26 cellular contexts compared by ENCODE assay signal in the genomic region with DNA sequence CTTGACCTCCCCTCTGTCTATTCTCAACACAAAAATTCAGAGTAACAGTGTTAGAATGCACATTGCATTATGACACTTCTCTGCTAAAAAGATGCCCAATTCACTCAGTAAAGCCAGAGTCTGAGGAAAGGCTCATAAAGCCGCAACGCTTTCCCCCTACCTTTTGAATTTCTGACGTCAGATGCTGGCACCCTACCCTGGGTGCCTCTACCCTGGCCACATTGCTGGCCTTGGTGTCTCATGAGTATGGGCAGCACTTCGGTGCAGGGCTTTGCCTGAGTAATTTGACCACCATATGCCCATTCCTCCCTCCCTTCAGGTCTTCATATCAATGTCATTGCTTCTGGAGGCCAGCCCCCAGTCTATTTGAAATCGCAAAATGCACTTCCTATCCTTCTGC.
A peak's percentile ranks its signal among the peaks of the same experiment; 100 is the strongest.
DNase-seq lines count a peak whose midpoint lies in the region; ATAC-seq, FAIRE-seq and TF ChIP-seq lines count a peak whose summit lies in the region.
"Had no signal": no experiment of that assay in that cellular context is flagged by ENCODE, and none has a peak within 500 bp of the region (broad histone marks: within the 10 kb centered on the region; RNA-seq: fewer than 3 reads in every experiment).

No MANE protein-coding gene starts in this region.

- TF ChIP-seq RAD21 in A549 (conservative IDR thresholded peaks at IDR 0.05 in 1 of 2, IDR thresholded peaks at IDR 0.05 in 1 of 2) = no peak

- no peak overlapping the region for H2BK120ac ChIP-seq in neuronal stem cell (ENCODE audit: low read depth, low read length)

- no peaks in the 10 kb centered on the region for H3K27me3 ChIP-seq in neuronal stem cell (ENCODE audit: control insufficient read depth in 3 of 3, insufficient read depth in 3 of 3, low read depth in 1 of 3, low read length in 3 of 3)

- H3K4me3 Mint-ChIP-seq in chondrocyte (ENCODE audit: unreplicated experiment) (no peak overlapping the region), mesothelial cell of epicardium (no peak overlapping the region)
- H3K4me3 Mint-ChIP-seq: GM23338 had no signal

- H2AFZ ChIP-seq in neuronal stem cell (ENCODE audit: low read length) = peak overlapping the region; percentile 81
- H2AFZ ChIP-seq: GM23338 had no signal

- no peaks in the 10 kb centered on the region for H3K36me3 Mint-ChIP-seq in chondrocyte (ENCODE audit: low read depth)
- H3K36me3 Mint-ChIP-seq in mesothelial cell of epicardium = no peaks in the 10 kb centered on the region
- H3K36me3 Mint-ChIP-seq: IgD-negative memory B cell had no signal

- no peak for TF ChIP-seq POLR2A in A549 (IDR thresholded peaks at IDR 0.05; ENCODE audit: low read length)

- peak overlapping the region; percentile 57 for H3K4me2 ChIP-seq in A549
- H3K4me2 ChIP-seq in neuronal stem cell (ENCODE audit: insufficient read depth, low read length, poor library complexity, severe bottlenecking) = no peak overlapping the region
- H3K4me2 ChIP-seq: KMS-11 had no signal

- no peak overlapping the region for H4K91ac ChIP-seq in neuronal stem cell (ENCODE audit: low read depth, low read length, poor library complexity)

- H3K9ac ChIP-seq in neuronal stem cell (ENCODE audit: low read depth, low read length, poor library complexity) = no peak overlapping the region
- H3K9ac ChIP-seq: KMS-11 had no signal

- ATAC-seq in A549 = no peak
- no peak for ATAC-seq in GM21786 (IDR thresholded peaks at IDR 0.05; ENCODE audit: unreplicated experiment)
- ATAC-seq: GM23338, PC-3, Right ventricle myocardium inferior had no signal

- H3K18ac ChIP-seq in neuronal stem cell (ENCODE audit: low read length) = no peak overlapping the region

- no peak for DNase-seq in A549 (ENCODE audit: low read depth in 1 of 2, low spot score in 1 of 2)
- DNase-seq in NCI-H460 (ENCODE audit: extremely low read depth, low read depth) = peak; percentile 55
- DNase-seq in chondrocyte (ENCODE audit: low spot score) = no peak
- DNase-seq in neuronal stem cell (ENCODE audit: low spot score) = no peak
- DNase-seq in NCI-H524 (lab: John Stamatoyannopoulos, UW) = no peak
- no peak for DNase-seq in mesothelial cell of epicardium (ENCODE audit: low spot score in 2 of 2, unreplicated experiment in 2 of 2)
- DNase-seq in substantia nigra (lab: John Stamatoyannopoulos, UW) = no peak
- DNase-seq: ACHN; NCI-H1092 treated with DMSO at 0.1 percent for 48 hours; NCI-H1436; NCI-H187; NCI-H2081 treated with DMSO at 0.1 percent for 48 hours; NCI-H2171 treated with DMSO at 0.1 percent for 48 hours; NCI-H345; NCI-H526; NCI-H82; NK-92 treated with Interleukin-12 subunit alpha and Interleukin-12 subunit beta, amount 100 ng/mL, for 24 hours; PC-3 had no signal

- H2BK12ac ChIP-seq in neuronal stem cell (ENCODE audit: low read length) = no peak overlapping the region

- no peak overlapping the region for H2AK5ac ChIP-seq in neuronal stem cell (ENCODE audit: low read depth, low read length)

- TF ChIP-seq EP300 in A549 (IDR thresholded peaks at IDR 0.05) = no peak

- no peak overlapping the region for H3K4ac ChIP-seq in neuronal stem cell (ENCODE audit: low read length)

- H3K79me1 ChIP-seq in neuronal stem cell (ENCODE audit: low read depth, low read length) = no peaks in the 10 kb centered on the region

- H3K9me3 ChIP-seq in A549 (no peaks in the 10 kb centered on the region), neuronal stem cell (replicated peaks in 1 of 2; ENCODE audit: control insufficient read depth in 2 of 2, insufficient read depth in 1 of 2, low read depth in 1 of 2, low read length in 2 of 2) (no peaks in the 10 kb centered on the region)
- H3K9me3 ChIP-seq: HAP-1 had no signal

- H3K4me3 ChIP-seq in A549 (no peak overlapping the region), neuronal stem cell (ENCODE audit: low read length in 2 of 2) (no peak overlapping the region)
- H3K4me3 ChIP-seq: GM23338, HAP-1 had no signal

- H3K27ac Mint-ChIP-seq in chondrocyte (ENCODE audit: unreplicated experiment) (peak overlapping the region; percentile 87), mesothelial cell of epicardium (no peak overlapping the region)
- H3K27ac Mint-ChIP-seq: GM23338, IgD-negative memory B cell had no signal

- 86% methylated on average over 5 of the region's 5 CpGs for WGBS in A549 (ENCODE audit: missing lambda C conversion rate)
- no CpG with 5 or more reads among the region's 5 CpGs for WGBS in neuronal stem cell (ENCODE audit: extremely low coverage in 2 of 2, insufficient read length in 2 of 2, insufficient replicate concordance in 1 of 2), 2 donors

- FAIRE-seq in A549 (lab: Jason Lieb, UNC) = no peak
- FAIRE-seq: G401.6 had no signal

- H3K4me1 Mint-ChIP-seq in chondrocyte (ENCODE audit: low read depth) (peaks cover 17% of the 10 kb centered on the region), mesothelial cell of epicardium (peaks cover 8% of the 10 kb centered on the region)

- no peak overlapping the region for H2BK15ac ChIP-seq in neuronal stem cell (ENCODE audit: low read length)

- H2BK5ac ChIP-seq in neuronal stem cell (ENCODE audit: low read length) = no peak overlapping the region

- H3K27ac ChIP-seq in A549 = peak overlapping the region; percentile 57 to 80; a peak in 5 of 6 replicates
- no peak overlapping the region for H3K27ac ChIP-seq in neuronal stem cell (replicated peaks; ENCODE audit: low read length)
- no peak overlapping the region for H3K27ac ChIP-seq in substantia nigra (ENCODE audit: low read depth, low read length, poor library complexity, severe bottlenecking)
- H3K27ac ChIP-seq: 22Rv1, KMS-11 had no signal

- H3K23ac ChIP-seq in neuronal stem cell (ENCODE audit: low read depth, low read length, poor library complexity) = no peak overlapping the region

- H3K9me3 Mint-ChIP-seq in chondrocyte (ENCODE audit: low read depth) (no peaks in the 10 kb centered on the region), mesothelial cell of epicardium (peaks cover 4% of the 10 kb centered on the region)

- H3K36me3 ChIP-seq in neuronal stem cell (replicated peaks in 1 of 2; ENCODE audit: control insufficient read depth in 2 of 2, insufficient read depth in 2 of 2, low read length in 2 of 2) = no peaks in the 10 kb centered on the region
- H3K36me3 ChIP-seq: HAP-1 had no signal

- CTCF ChIA-PET in A549 (lab: Yijun Ruan, JAX) = no interaction called here

- H3K27me3 Mint-ChIP-seq in chondrocyte (ENCODE audit: low read depth) = no peaks in the 10 kb centered on the region
- H3K27me3 Mint-ChIP-seq in mesothelial cell of epicardium (ENCODE audit: low read depth) = no peaks in the 10 kb centered on the region
- H3K27me3 Mint-ChIP-seq: IgD-negative memory B cell had no signal

- POLR2A ChIA-PET in A549 (lab: Yijun Ruan, JAX) = no interaction called here

- H3K4me1 ChIP-seq in A549 (peaks cover 28% of the 10 kb centered on the region), neuronal stem cell (ENCODE audit: control insufficient read depth in 2 of 2, insufficient read depth in 1 of 2, low read depth in 1 of 2, low read length in 2 of 2) (peaks cover 0 to 5% of the 10 kb centered on the region in 2 donors)
- H3K4me1 ChIP-seq: HAP-1 had no signal

- no peak overlapping the region for H3K14ac ChIP-seq in neuronal stem cell (ENCODE audit: low read length)

- H4K8ac ChIP-seq in neuronal stem cell (ENCODE audit: low read depth, low read length) = no peak overlapping the region

- TF ChIP-seq CTCF in A549 (IDR thresholded peaks at IDR 0.05) (no peak), chondrocyte (IDR thresholded peaks at IDR 0.05) (no peak), mesothelial cell of epicardium (IDR thresholded peaks at IDR 0.05; ENCODE audit: unreplicated experiment) (no peak)

TF ChIP-seq in A549, 52 proteins besides CTCF, POLR2A, EP300 and RAD21:
- no peak for TF ChIP-seq FOSL2 (IDR thresholded peaks at IDR 0.05)
- TF ChIP-seq FOSL2 (CRISPR knock-in tag; IDR thresholded peaks at IDR 0.05) = no peak
- TF ChIP-seq HOXB13 (CRISPR knock-in tag; IDR thresholded peaks at IDR 0.05; ENCODE audit: low read depth) = no peak

Comparison
In these comparisons a context has a peak if more than half of its experiments do, and no peak if none do; other contexts are left out.
1. H3K27ac ChIP-seq: peak in A549 (2 of 2); none in neuronal stem cell (single experiment) and substantia nigra (single experiment).